In the genomic region with DNA sequence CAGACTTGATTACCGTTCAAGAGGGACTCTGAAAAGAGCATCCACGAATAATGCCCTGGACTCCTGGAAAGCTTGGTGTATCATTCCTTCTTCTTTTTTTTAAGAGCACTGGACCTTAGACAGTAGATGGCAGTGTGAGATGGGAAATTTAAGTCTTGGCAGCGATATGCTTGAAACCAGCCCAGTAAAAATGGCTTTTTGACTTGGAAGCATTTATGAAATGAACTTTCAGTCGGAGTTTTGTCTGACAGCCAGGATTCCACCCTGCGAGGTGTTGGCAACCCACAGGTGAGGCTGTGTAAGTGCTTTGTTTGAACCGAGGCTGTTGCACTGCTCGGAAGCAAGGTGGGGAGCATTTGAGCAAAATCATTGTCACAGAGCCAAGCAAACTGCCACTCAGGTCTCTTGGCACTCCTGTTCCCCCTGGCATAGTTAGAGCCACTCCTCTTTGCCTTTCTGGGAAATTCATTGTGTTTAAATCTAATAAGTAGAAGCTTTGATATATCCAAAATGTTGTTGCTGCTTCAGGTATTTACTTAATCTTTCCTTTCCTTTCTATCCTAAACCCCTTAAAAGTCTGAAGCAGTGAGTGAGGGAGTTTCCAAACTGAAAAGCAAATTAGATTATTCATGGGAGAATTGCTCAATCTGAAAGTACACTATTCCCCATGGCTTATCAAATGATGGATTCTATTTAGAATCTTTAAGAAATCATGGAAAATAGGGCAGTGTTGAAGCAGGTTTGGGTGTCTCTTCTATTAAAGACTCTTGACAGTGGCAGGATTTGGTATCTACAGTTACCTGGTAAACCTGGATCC, we compare ENCODE assay signal across 10 cellular contexts.
DNase-seq lines count a peak whose midpoint lies in the region; ATAC-seq and TF ChIP-seq lines count a peak whose summit lies in the region.
"Had no signal": no experiment of that assay in that cellular context is flagged by ENCODE, and none has a peak within 500 bp of the region (broad histone marks: within the 10 kb centered on the region; RNA-seq: fewer than 3 reads in every experiment).

No MANE protein-coding gene starts in this region.

- H3K4me1 Mint-ChIP-seq in neural crest cell: no peaks in the 10 kb centered on the region
- no peaks in the 10 kb centered on the region for H3K4me1 Mint-ChIP-seq in activated CD4-positive, alpha-beta memory T cell treated with anti-CD3 and anti-CD28 coated beads for 36 hours (ENCODE audit: low read depth)

- H3K4me3 ChIP-seq in endocrine pancreas (ENCODE audit: control insufficient read depth, insufficient read depth, low read length): peak overlapping the region; percentile 25
- H3K4me3 ChIP-seq: BLaER1 treated with 17β-estradiol and CSF1 and Interleukin-3, amounts not matched to agents 10 nM and 100 nM had no signal

- H3K36me3 Mint-ChIP-seq in neural crest cell (ENCODE audit: low read depth): no peaks in the 10 kb centered on the region
- H3K36me3 Mint-ChIP-seq in activated CD4-positive, alpha-beta memory T cell treated with anti-CD3 and anti-CD28 coated beads for 36 hours: no peaks in the 10 kb centered on the region

- peak; percentile 63 for TF ChIP-seq CTCF in neural crest cell (conservative IDR thresholded peaks at IDR 0.05)

- no peak overlapping the region for H3K9ac ChIP-seq in endocrine pancreas (ENCODE audit: control insufficient read depth, insufficient read depth, low read length)

- no peaks in the 10 kb centered on the region for H3K36me3 ChIP-seq in endocrine pancreas (ENCODE audit: control insufficient read depth, insufficient read depth, low read length)
- H3K36me3 ChIP-seq: BLaER1 treated with 17β-estradiol and CSF1 and Interleukin-3, amounts not matched to agents 10 nM and 100 nM; neutrophil had no signal

- H3K9me3 Mint-ChIP-seq in neural crest cell: no peaks in the 10 kb centered on the region
- H3K9me3 Mint-ChIP-seq in activated CD4-positive, alpha-beta memory T cell treated with anti-CD3 and anti-CD28 coated beads for 36 hours: peaks cover 6% of the 10 kb centered on the region

- ATAC-seq in HG03520 (IDR thresholded peaks at IDR 0.05; ENCODE audit: unreplicated experiment) (no peak), HG03108 (IDR thresholded peaks at IDR 0.05; ENCODE audit: unreplicated experiment) (no peak)

- H3K4me3 Mint-ChIP-seq in neural crest cell: no peak overlapping the region
- no peak overlapping the region for H3K4me3 Mint-ChIP-seq in activated CD4-positive, alpha-beta memory T cell treated with anti-CD3 and anti-CD28 coated beads for 36 hours

- H3K27ac Mint-ChIP-seq in neural crest cell (ENCODE audit: unreplicated experiment): no peak overlapping the region
- H3K27ac Mint-ChIP-seq in activated CD4-positive, alpha-beta memory T cell treated with anti-CD3 and anti-CD28 coated beads for 36 hours: no peak overlapping the region

- CTCF ChIA-PET in activated CD4-positive, alpha-beta memory T cell treated with anti-CD3 and anti-CD28 coated beads for 36 hours (lab: Charles Lee): no interaction called here

- intact Hi-C loops in activated CD4-positive, alpha-beta memory T cell treated with anti-CD3 and anti-CD28 coated beads for 36 hours (cut with micrococcal nuclease): no loop called here

- H3K27me3 ChIP-seq in endocrine pancreas (ENCODE audit: control insufficient read depth, insufficient read depth, low read length): no peaks in the 10 kb centered on the region
- H3K27me3 ChIP-seq: BLaER1 treated with 17β-estradiol and CSF1 and Interleukin-3, amounts not matched to agents 10 nM and 100 nM; neutrophil had no signal

- POLR2A ChIA-PET in activated CD4-positive, alpha-beta memory T cell treated with anti-CD3 and anti-CD28 coated beads for 36 hours (lab: Charles Lee): no interaction called here

- H3K4me1 ChIP-seq in endocrine pancreas (ENCODE audit: control insufficient read depth, insufficient read depth, low read length): no peaks in the 10 kb centered on the region

- peaks cover 2% of the 10 kb centered on the region for H3K27me3 Mint-ChIP-seq in neural crest cell (ENCODE audit: low read depth)
- H3K27me3 Mint-ChIP-seq in activated CD4-positive, alpha-beta memory T cell treated with anti-CD3 and anti-CD28 coated beads for 36 hours: no peaks in the 10 kb centered on the region

- DNase-seq in NCI-H510A treated with DMSO at 0.1 percent for 48 hours (lab: John Stamatoyannopoulos, UW) (peak; percentile 26), NCI-H510A (lab: John Stamatoyannopoulos, UW) (no peak), NCI-H69 (lab: John Stamatoyannopoulos, UW) (peak; percentile 90), neural crest cell (ENCODE audit: low read depth, low spot score) (no peak)
- no peak for DNase-seq in activated CD4-positive, alpha-beta memory T cell treated with anti-CD3 and anti-CD28 coated beads for 36 hours

- no peaks in the 10 kb centered on the region for H3K9me3 ChIP-seq in endocrine pancreas (ENCODE audit: control insufficient read depth, low read length)
- H3K9me3 ChIP-seq: BLaER1 treated with 17β-estradiol and CSF1 and Interleukin-3, amounts not matched to agents 10 nM and 100 nM; neutrophil had no signal

Comparison
In these comparisons a context has a peak if more than half of its experiments do, and no peak if none do; other contexts are left out.
1. DNase-seq: peak in NCI-H510A treated with DMSO at 0.1 percent for 48 hours (single experiment) and NCI-H69 (single experiment); none in NCI-H510A (single experiment), neural crest cell (single experiment) and activated CD4-positive, alpha-beta memory T cell treated with anti-CD3 and anti-CD28 coated beads for 36 hours (single experiment).